In the genomic region with DNA sequence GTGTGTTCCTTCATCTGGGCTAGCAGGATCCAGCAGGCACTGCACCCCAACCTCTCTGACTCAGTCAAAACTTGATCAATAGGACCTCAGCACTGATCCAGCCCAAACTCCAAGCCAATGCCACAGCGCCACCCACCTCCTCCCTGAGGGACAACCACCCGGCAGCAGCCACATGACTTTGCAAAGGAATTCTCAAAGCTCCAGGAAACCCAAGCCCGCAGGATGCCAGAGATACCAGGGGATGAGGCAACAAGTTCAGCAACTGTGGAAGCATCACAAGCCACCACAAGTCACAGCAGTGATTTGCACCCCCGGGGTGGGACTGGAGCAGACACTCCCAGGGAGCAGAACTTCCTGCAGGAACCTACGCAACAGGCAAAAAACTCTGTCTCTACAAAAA, we compare ENCODE assay signal across 8 cellular contexts. TPM values are rescaled to one million over a fixed set of nuclear protein-coding genes. Genes with fewer than 3 reads are reported as not detected.
DNase-seq lines count a peak whose midpoint lies in the region; ATAC-seq and TF ChIP-seq lines count a peak whose summit lies in the region.

No MANE protein-coding gene starts in this region.

- H3K4me1 ChIP-seq in HEK293 (ENCODE audit: control insufficient read depth, insufficient read depth, low read length), result peaks cover 11% of the 10 kb centered on the region
- peaks cover 71% of the 10 kb centered on the region for H3K4me1 ChIP-seq in hepatocyte (ENCODE audit: insufficient read depth)
- peaks cover 84 to 98% of the 10 kb centered on the region in 2 donors for H3K4me1 ChIP-seq in thoracic aorta (ENCODE audit: control insufficient read depth in 1 of 2, low read depth in 2 of 2)

- H3K27me3 ChIP-seq in hepatocyte (no peaks in the 10 kb centered on the region), thoracic aorta (replicated peaks; ENCODE audit: insufficient read depth) (no peaks in the 10 kb centered on the region)

- no peaks in the 10 kb centered on the region for H3K36me3 ChIP-seq in HEK293 (ENCODE audit: control insufficient read depth in 2 of 2, insufficient read depth in 1 of 2, low read length in 2 of 2)
- H3K36me3 ChIP-seq in hepatocyte (replicated peaks; ENCODE audit: insufficient read depth, low read depth), result no peaks in the 10 kb centered on the region
- H3K36me3 ChIP-seq in thoracic aorta, result no peaks in the 10 kb centered on the region

- H3K27ac ChIP-seq in HEK293 (ENCODE audit: extremely low read depth, low read depth, low read length), result no peak overlapping the region
- H3K27ac ChIP-seq in hepatocyte, result no peak overlapping the region
- peak overlapping the region; percentile 94 to 97 for H3K27ac ChIP-seq in thoracic aorta

- H3K9me3 ChIP-seq in HEK293 (ENCODE audit: control insufficient read depth, insufficient read depth, low read depth, low read length) (no peaks in the 10 kb centered on the region), hepatocyte (ENCODE audit: low read depth) (no peaks in the 10 kb centered on the region), thoracic aorta (no peaks in the 10 kb centered on the region)

- H3K9me2 ChIP-seq in hepatocyte (replicated peaks; ENCODE audit: insufficient read depth), result no peaks in the 10 kb centered on the region

- DNase-seq in astrocyte of the cerebellum (ENCODE audit: low read depth) (peak; percentile 89), hepatocyte (ENCODE audit: low spot score) (peak; percentile 57), thoracic aorta (ENCODE audit: low spot score) (no peak), NCI-H2171 (lab: John Stamatoyannopoulos, UW) (no peak), NCI-H146 (lab: John Stamatoyannopoulos, UW) (no peak)
- no peak for DNase-seq in activated naive CD4-positive, alpha-beta T cell treated with anti-CD3 and anti-CD28 coated beads, Interleukin-2, amount 50 U/mL, for 16 hours

- POLR2A ChIA-PET in HEK293 (lab: Yijun Ruan, JAX), result interaction anchor here (0.8 kb wide), 1 partner anchor 38 kb away, joined by 3 read pairs; the partner anchor contains the start of gene ACTN1

- H3K4me3 ChIP-seq in HEK293 (ENCODE audit: low read depth, low read length), result no peak overlapping the region
- H3K4me3 ChIP-seq in astrocyte of the cerebellum (ENCODE audit: low read depth, low read length), result no peak overlapping the region
- no peak overlapping the region for H3K4me3 ChIP-seq in hepatocyte
- no peak overlapping the region for H3K4me3 ChIP-seq in thoracic aorta

- peak; percentile 16 for ATAC-seq in thoracic aorta (ENCODE audit: insufficient number of reproducible peaks, low FRiP score, low read depth)
- no peak for ATAC-seq in HG02840 (IDR thresholded peaks at IDR 0.05; ENCODE audit: low FRiP score, unreplicated experiment)

- H4K20me1 ChIP-seq in hepatocyte (ENCODE audit: insufficient read depth, poor library complexity, severe bottlenecking), result peaks cover 5% of the 10 kb centered on the region

- CTCF ChIA-PET in HEK293 (lab: Yijun Ruan, JAX), result interaction anchor here (0.6 to 5.1 kb wide), 12 partner anchors 13 to 166 kb away, joined by 3 to 41 read pairs (median 5); no protein-coding TSS in a partner anchor

- 56% methylated on average over 5 of the region's 5 CpGs for WGBS in hepatocyte (ENCODE audit: low lambda C conversion rate, missing lambda C conversion rate)

- no peak overlapping the region for H2AFZ ChIP-seq in hepatocyte

- TF ChIP-seq CTCF in HEK293 (tag by site-specific recombination; IDR thresholded peaks at IDR 0.05) (no peak), astrocyte of the cerebellum (IDR thresholded peaks at IDR 0.05; ENCODE audit: low read depth, low read length, missing control alignments) (peak; percentile 63), hepatocyte (IDR thresholded peaks at IDR 0.05; ENCODE audit: poor library complexity) (peak; percentile 28), thoracic aorta (IDR thresholded peaks at IDR 0.05) (peak; percentile 61)

- H3K4me2 ChIP-seq in hepatocyte, result no peak overlapping the region

- in situ Hi-C loops in astrocyte of the cerebellum (cut with HindIII; ENCODE audit: low sequenced_read_pairs), result no loop called here

- peaks cover 82% of the 10 kb centered on the region for H3K79me2 ChIP-seq in hepatocyte

TF ChIP-seq in HEK293, 187 proteins besides CTCF, POLR2A, EP300 and RAD21 (continues in another document):
- no peak for TF ChIP-seq REST (tag by site-specific recombination; IDR thresholded peaks at IDR 0.05)
- TF ChIP-seq ZNF843 (tag by site-specific recombination; IDR thresholded peaks at IDR 0.05), result no peak
- no peak for TF ChIP-seq ZNF626 (tag by site-specific recombination; IDR thresholded peaks at IDR 0.05)
- no peak for TF ChIP-seq ZNF48 (tag by site-specific recombination; IDR thresholded peaks at IDR 0.05)
- peak; percentile 37; the same call in 1 of the 2 replicates for TF ChIP-seq ZBTB17 (tag by site-specific recombination; IDR thresholded peaks at IDR 0.05)
- TF ChIP-seq GLIS1 (tag by site-specific recombination; IDR thresholded peaks at IDR 0.05), result peak; percentile 87
- no peak for TF ChIP-seq TRIM28 (IDR thresholded peaks at IDR 0.05; ENCODE audit: borderline replicate concordance, low read length)
- no peak for TF ChIP-seq MZF1 (tag by site-specific recombination; IDR thresholded peaks at IDR 0.05; ENCODE audit: borderline replicate concordance)
- no peak for TF ChIP-seq ZNF112 (tag by site-specific recombination; IDR thresholded peaks at IDR 0.05)
- no peak for TF ChIP-seq RBAK (tag by site-specific recombination; IDR thresholded peaks at IDR 0.05)
- no peak for TF ChIP-seq SP3 (tag by site-specific recombination; IDR thresholded peaks at IDR 0.05)
- TF ChIP-seq ZNF324 (tag by site-specific recombination; IDR thresholded peaks at IDR 0.05), result no peak
- no peak for TF ChIP-seq KLF10 (tag by site-specific recombination; IDR thresholded peaks at IDR 0.05)
- no peak for TF ChIP-seq ZFHX2 (tag by site-specific recombination; conservative IDR thresholded peaks at IDR 0.05)
- TF ChIP-seq ZNF37A (tag by site-specific recombination; IDR thresholded peaks at IDR 0.05), result no peak
- TF ChIP-seq ZNF404 (tag by site-specific recombination; IDR thresholded peaks at IDR 0.05), result no peak
- TF ChIP-seq ZBTB48 (tag by site-specific recombination; IDR thresholded peaks at IDR 0.05), result no peak
- TF ChIP-seq ZNF610 (tag by site-specific recombination; IDR thresholded peaks at IDR 0.05; ENCODE audit: borderline replicate concordance), result no peak
- TF ChIP-seq SCRT2 (tag by site-specific recombination; IDR thresholded peaks at IDR 0.05), result 0 out of 2 replicates have a peak, but pooled peaks have one; percentile 24
- peak; percentile 89 for TF ChIP-seq ZIC2 (tag by site-specific recombination; IDR thresholded peaks at IDR 0.05)
- no peak for TF ChIP-seq ZNF341 (tag by site-specific recombination; IDR thresholded peaks at IDR 0.05; ENCODE audit: low read depth)
- TF ChIP-seq ZNF654 (tag by site-specific recombination; IDR thresholded peaks at IDR 0.05; ENCODE audit: low read depth), result 0 out of 2 replicates have a peak, but pooled peaks have one; percentile 5
- TF ChIP-seq, protein P1, sequence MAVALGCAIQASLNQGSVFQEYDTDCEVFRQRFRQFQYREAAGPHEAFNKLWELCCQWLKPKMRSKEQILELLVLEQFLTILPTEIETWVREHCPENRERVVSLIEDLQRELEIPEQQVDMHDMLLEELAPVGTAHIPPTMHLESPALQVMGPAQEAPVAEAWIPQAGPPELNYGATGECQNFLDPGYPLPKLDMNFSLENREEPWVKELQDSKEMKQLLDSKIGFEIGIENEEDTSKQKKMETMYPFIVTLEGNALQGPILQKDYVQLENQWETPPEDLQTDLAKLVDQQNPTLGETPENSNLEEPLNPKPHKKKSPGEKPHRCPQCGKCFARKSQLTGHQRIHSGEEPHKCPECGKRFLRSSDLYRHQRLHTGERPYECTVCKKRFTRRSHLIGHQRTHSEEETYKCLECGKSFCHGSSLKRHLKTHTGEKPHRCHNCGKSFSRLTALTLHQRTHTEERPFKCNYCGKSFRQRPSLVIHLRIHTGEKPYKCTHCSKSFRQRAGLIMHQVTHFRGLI (tag by site-specific recombination; IDR thresholded peaks at IDR 0.05), result no peak
- no peak for TF ChIP-seq GFI1B (tag by site-specific recombination; IDR thresholded peaks at IDR 0.05)
- TF ChIP-seq, protein P2, sequence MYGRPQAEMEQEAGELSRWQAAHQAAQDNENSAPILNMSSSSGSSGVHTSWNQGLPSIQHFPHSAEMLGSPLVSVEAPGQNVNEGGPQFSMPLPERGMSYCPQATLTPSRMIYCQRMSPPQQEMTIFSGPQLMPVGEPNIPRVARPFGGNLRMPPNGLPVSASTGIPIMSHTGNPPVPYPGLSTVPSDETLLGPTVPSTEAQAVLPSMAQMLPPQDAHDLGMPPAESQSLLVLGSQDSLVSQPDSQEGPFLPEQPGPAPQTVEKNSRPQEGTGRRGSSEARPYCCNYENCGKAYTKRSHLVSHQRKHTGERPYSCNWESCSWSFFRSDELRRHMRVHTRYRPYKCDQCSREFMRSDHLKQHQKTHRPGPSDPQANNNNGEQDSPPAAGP (tag by site-specific recombination; IDR thresholded peaks at IDR 0.05), result no peak

RNA-seq across cellular contexts. Expression of gene ACTN1, which starts 37.3 kb away (rescaled TPM):
- total RNA-seq in hepatocyte, result 82.2 and 88.0 TPM in 2 replicates
- 157 and 163 TPM in 2 replicates for polyA plus RNA-seq in hepatocyte
- total RNA-seq in thoracic aorta, result 1,000 to 10,000 TPM; 1,201 to 1,291 TPM

Comparison
In these comparisons a context has a peak if more than half of its experiments do, and no peak if none do; other contexts are left out.
1. H3K27ac ChIP-seq: peak in thoracic aorta (2 of 2); none in HEK293 (single experiment) and hepatocyte (single experiment).
2. DNase-seq: peak in astrocyte of the cerebellum (single experiment) and hepatocyte (single experiment); none in thoracic aorta (single experiment), NCI-H2171 (single experiment), activated naive CD4-positive, alpha-beta T cell treated with anti-CD3 and anti-CD28 coated beads, Interleukin-2, amount 50 U/mL, for 16 hours (single experiment) and NCI-H146 (single experiment).
3. RNA of gene ACTN1, which starts 37.3 kb away (total RNA-seq): 1,201 to 1,291 TPM in thoracic aorta; 82.2 to 88.0 TPM in hepatocyte; every median in the first group is over 10 times any median in the second.